ENCODE assay signal across 9 cellular contexts in the genomic region with DNA sequence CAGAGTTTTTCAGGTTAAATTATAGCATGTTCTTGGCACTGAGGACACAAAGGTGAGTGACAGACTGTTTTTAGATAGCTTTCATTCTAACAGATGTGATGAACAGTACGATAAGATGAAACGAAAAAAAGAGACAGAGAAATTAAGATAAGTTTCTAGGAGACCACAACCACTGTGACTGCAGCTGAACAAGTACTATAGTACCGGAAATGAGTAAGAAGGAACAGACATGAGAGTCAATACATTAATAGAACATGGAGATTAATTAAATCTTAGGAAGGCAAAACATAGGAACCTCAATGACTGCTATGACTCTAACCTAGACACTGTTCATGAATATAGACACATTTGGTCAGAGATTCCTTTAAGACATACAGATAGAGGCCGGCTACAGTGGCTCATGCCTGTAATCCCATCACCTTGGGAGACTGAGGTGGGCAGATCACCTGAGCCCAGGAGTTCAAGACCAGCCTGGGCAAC. TPM values are rescaled to one million over a fixed set of nuclear protein-coding genes. Genes with fewer than 3 reads are reported as not detected.
DNase-seq lines count a peak whose midpoint lies in the region; ATAC-seq and TF ChIP-seq lines count a peak whose summit lies in the region.
"Had no signal": no experiment of that assay in that cellular context is flagged by ENCODE, and none has a peak within 500 bp of the region (broad histone marks: within the 10 kb centered on the region; RNA-seq: fewer than 3 reads in every experiment).

No MANE protein-coding gene starts in this region.

- H3K79me2 ChIP-seq in mesendoderm (ENCODE audit: control insufficient read depth, insufficient read depth, low read length), result no peaks in the 10 kb centered on the region

- no peak overlapping the region for H3K23ac ChIP-seq in mesendoderm (ENCODE audit: low read length)

- no peak overlapping the region for H2BK120ac ChIP-seq in mesendoderm (ENCODE audit: low read depth, low read length)

- H3K4ac ChIP-seq in mesendoderm (ENCODE audit: low read depth, low read length), result no peak overlapping the region

- H3K56ac ChIP-seq in mesendoderm (ENCODE audit: low read length), result no peak overlapping the region

- no peak overlapping the region for H2AK5ac ChIP-seq in mesendoderm (ENCODE audit: low read length)

- H3K9ac ChIP-seq in mesendoderm (ENCODE audit: low read length), result no peak overlapping the region

- no peaks in the 10 kb centered on the region for H3K9me3 Mint-ChIP-seq in activated T-cell treated with anti-CD3 and anti-CD28 coated beads, Interleukin-2, amount 50 U/mL, for 72 hours
- no peaks in the 10 kb centered on the region for H3K9me3 Mint-ChIP-seq in mesothelial cell of epicardium

- no peak overlapping the region for H3K27ac ChIP-seq in mesendoderm (ENCODE audit: low read depth, low read length)

- H4K8ac ChIP-seq in mesendoderm (ENCODE audit: low read depth, low read length), result no peak overlapping the region

- peaks cover 7 to 12% of the 10 kb centered on the region in 2 donors for H3K36me3 Mint-ChIP-seq in activated T-cell treated with anti-CD3 and anti-CD28 coated beads, Interleukin-2, amount 50 U/mL, for 72 hours (ENCODE audit: insufficient read depth in 2 of 2)
- H3K36me3 Mint-ChIP-seq in mesothelial cell of epicardium, result peaks cover 1% of the 10 kb centered on the region

- no peaks in the 10 kb centered on the region for H3K4me1 ChIP-seq in mesendoderm (ENCODE audit: control insufficient read depth, low read depth, low read length)

- H3K36me3 ChIP-seq in GM06990 (ENCODE audit: control insufficient read depth, insufficient read depth, low read length) (no peaks in the 10 kb centered on the region; the same call in 1 of the 2 replicates), mesendoderm (ENCODE audit: control insufficient read depth, insufficient read depth, low read length) (no peaks in the 10 kb centered on the region)

- H3K4me2 ChIP-seq in mesendoderm (ENCODE audit: low read length), result no peak overlapping the region

- H3K27ac Mint-ChIP-seq in activated T-cell treated with anti-CD3 and anti-CD28 coated beads, Interleukin-2, amount 50 U/mL, for 72 hours, result peak overlapping the region; percentile 13
- H3K27ac Mint-ChIP-seq in mesothelial cell of epicardium, result no peak overlapping the region

- TF ChIP-seq CTCF in GM06990 (IDR thresholded peaks at IDR 0.05; ENCODE audit: insufficient read depth, low read length, poor library complexity, severe bottlenecking) (no peak), mesothelial cell of epicardium (IDR thresholded peaks at IDR 0.05; ENCODE audit: unreplicated experiment) (no peak)

- no peak overlapping the region for H4K5ac ChIP-seq in mesendoderm (ENCODE audit: low read length)

- H3K4me3 ChIP-seq in GM06990 (replicated peaks; ENCODE audit: low read depth, low read length), result no peak overlapping the region
- no peak overlapping the region for H3K4me3 ChIP-seq in mesendoderm (ENCODE audit: low read length)

- H3K18ac ChIP-seq in mesendoderm (ENCODE audit: low read length), result no peak overlapping the region

- no peak overlapping the region for H2BK15ac ChIP-seq in mesendoderm (replicated peaks; ENCODE audit: low read depth)

- WGBS in mesendoderm (ENCODE audit: extremely low coverage, insufficient coverage, low lambda C conversion rate), result no CpG with 5 or more reads among the region's 4 CpGs

- DNase-seq in GM06990 (ENCODE audit: extremely low read depth, insufficient read length) (peak; percentile 76), mesothelial cell of epicardium (ENCODE audit: low spot score in 2 of 2, unreplicated experiment in 2 of 2) (no peak), mesendoderm (no peak), NCI-H2081 treated with DMSO at 0.1 percent for 48 hours (lab: John Stamatoyannopoulos, UW) (no peak), HuH-7.5 (ENCODE audit: low spot score) (no peak)
- peak; percentile 14 to 22 for DNase-seq in activated T-cell treated with anti-CD3 and anti-CD28 coated beads, Interleukin-2, amount 50 U/mL, for 72 hours
- DNase-seq: NCI-H1048 had no signal

- H3K4me3 Mint-ChIP-seq in activated T-cell treated with anti-CD3 and anti-CD28 coated beads, Interleukin-2, amount 50 U/mL, for 72 hours, result peak overlapping the region; percentile 20 to 60
- no peak overlapping the region for H3K4me3 Mint-ChIP-seq in mesothelial cell of epicardium

- H3K27me3 ChIP-seq in GM06990 (replicated peaks; ENCODE audit: control insufficient read depth, insufficient read depth, low read length), result no peaks in the 10 kb centered on the region
- H3K27me3 ChIP-seq in mesendoderm (ENCODE audit: insufficient read depth, low read length, poor library complexity), result no peaks in the 10 kb centered on the region

- peak; percentile 77 for ATAC-seq in GM19397 (IDR thresholded peaks at IDR 0.05; ENCODE audit: unreplicated experiment)
- ATAC-seq in HG03097 (IDR thresholded peaks at IDR 0.05; ENCODE audit: low FRiP score, unreplicated experiment), result peak; percentile 86
- peak; percentile 88 to 90 for ATAC-seq in activated T-cell treated with anti-CD3 and anti-CD28 coated beads, Interleukin-2, amount 50 U/mL, for 72 hours (replicated peaks in 1 of 2)

- H2BK5ac ChIP-seq in mesendoderm (ENCODE audit: low read length), result no peak overlapping the region

- H3K27me3 Mint-ChIP-seq in activated T-cell treated with anti-CD3 and anti-CD28 coated beads, Interleukin-2, amount 50 U/mL, for 72 hours (ENCODE audit: low read depth), result no peaks in the 10 kb centered on the region
- no peaks in the 10 kb centered on the region for H3K27me3 Mint-ChIP-seq in mesothelial cell of epicardium (ENCODE audit: low read depth)

- H3K4me1 Mint-ChIP-seq in activated T-cell treated with anti-CD3 and anti-CD28 coated beads, Interleukin-2, amount 50 U/mL, for 72 hours (ENCODE audit: low read depth), result peaks cover 55% of the 10 kb centered on the region
- no peaks in the 10 kb centered on the region for H3K4me1 Mint-ChIP-seq in mesothelial cell of epicardium

- H3K79me1 ChIP-seq in mesendoderm (ENCODE audit: low read length), result no peaks in the 10 kb centered on the region

RNA-seq across cellular contexts. Expression of gene HBS1L, which starts 40.2 kb away (rescaled TPM):
- 100 to 1,000 TPM; 175 to 193 TPM for total RNA-seq in activated T-cell treated with anti-CD3 and anti-CD28 coated beads, Interleukin-2, amount 50 U/mL, for 72 hours
- total RNA-seq in mesothelial cell of epicardium, result 73.8 to 75.7 TPM (median 74.9 TPM) in 3 replicates
- polyA plus RNA-seq in mesendoderm (2013, experiment 1 of 2), result 63.5 TPM
- 59.1 TPM for polyA plus RNA-seq in mesendoderm (2013, experiment 2 of 2)

Comparison
In these comparisons a context has a peak if more than half of its experiments do, and no peak if none do; other contexts are left out.
1. DNase-seq: peak in GM06990 (single experiment) and activated T-cell treated with anti-CD3 and anti-CD28 coated beads, Interleukin-2, amount 50 U/mL, for 72 hours (2 of 2); none in mesothelial cell of epicardium (0 of 2), mesendoderm (single experiment), NCI-H2081 treated with DMSO at 0.1 percent for 48 hours (single experiment) and HuH-7.5 (single experiment).
2. Peak in every context shown above with its lines, with median percentiles within 50 percentile points of each other: ATAC-seq.